Comparison of ENCODE assay signal across 13 cellular contexts in the genomic region with DNA sequence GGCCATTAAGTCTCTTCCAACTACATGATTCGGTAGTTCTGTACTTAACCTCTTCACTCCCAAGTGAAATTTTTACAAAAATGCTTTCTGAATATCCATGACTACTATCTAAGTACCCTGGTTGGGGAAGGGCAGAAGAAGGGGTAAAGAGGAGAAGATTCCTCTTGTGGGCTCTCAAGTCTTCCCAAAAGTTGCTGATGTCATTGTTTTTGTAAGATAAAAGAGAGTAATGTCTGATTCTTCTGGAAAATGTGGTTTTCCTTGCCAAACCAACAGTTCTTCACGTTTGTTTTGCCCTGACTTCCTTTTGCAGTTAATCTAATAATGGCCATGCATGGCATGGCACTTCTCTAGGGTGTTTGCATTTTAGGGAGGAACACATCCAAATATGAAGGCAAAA. TPM values are rescaled to one million over a fixed set of nuclear protein-coding genes. Genes with fewer than 3 reads are reported as not detected.
DNase-seq lines count a peak whose midpoint lies in the region; FAIRE-seq and TF ChIP-seq lines count a peak whose summit lies in the region.
"Had no signal": no experiment of that assay in that cellular context is flagged by ENCODE, and none has a peak within 500 bp of the region (broad histone marks: within the 10 kb centered on the region; RNA-seq: fewer than 3 reads in every experiment).

No MANE protein-coding gene starts in this region.

- in situ Hi-C loops in KBM-7 (cut with MboI; ENCODE audit: low pct_unique_long_range_greater_than_20kb, low sequenced_read_pairs): no loop called here

- H3K4me3 ChIP-seq in SK-N-MC (no peak overlapping the region), astrocyte (ENCODE audit: insufficient read depth, low read depth, low read length) (no peak overlapping the region), spleen (no peak overlapping the region)
- H3K4me3 ChIP-seq: GM12878, GM23248 had no signal

- H2AFZ ChIP-seq in astrocyte (ENCODE audit: low read depth, low read length): no peak overlapping the region
- H2AFZ ChIP-seq: GM23248 had no signal

- 9 to 18% (median 17%) methylated on average over 2 of the region's 2 CpGs for WGBS in spleen, 5 donors

- intact Hi-C loops in spleen (cut with DNase I; ENCODE audit: low total_unique reads): no loop called here

- TF ChIP-seq POLR2A in spleen (IDR thresholded peaks at IDR 0.05): no peak

- no peaks in the 10 kb centered on the region for H3K36me3 Mint-ChIP-seq in astrocyte (ENCODE audit: low read depth, unreplicated experiment)
- H3K36me3 Mint-ChIP-seq: CD4-positive, CD25-positive, alpha-beta regulatory T cell had no signal

- DNase-seq in KBM-7 (peak; percentile 9), SK-N-MC (ENCODE audit: low read depth, low spot score) (no peak), astrocyte (ENCODE audit: low read depth) (peak; percentile 10), glomerular visceral epithelial cell (ENCODE audit: extremely low spot score) (no peak), spleen (no peak)
- DNase-seq in activated CD4-positive, alpha-beta T cell treated with anti-CD3 and anti-CD28 coated beads for 1 hour: no peak
- DNase-seq: CD4-positive, CD25-positive, alpha-beta regulatory T cell; GF-D8; H7; IMR-90 had no signal

- no peak overlapping the region for H3K4me3 Mint-ChIP-seq in astrocyte (ENCODE audit: unreplicated experiment)
- H3K4me3 Mint-ChIP-seq: CD4-positive, CD25-positive, alpha-beta regulatory T cell had no signal

- H3K9me3 ChIP-seq in SK-N-MC (ENCODE audit: low read depth, low read length) (no peaks in the 10 kb centered on the region), astrocyte (ENCODE audit: insufficient read depth, low read depth, low read length) (no peaks in the 10 kb centered on the region), spleen (peaks cover 0 to 8% (median 2%) of the 10 kb centered on the region in 8 donors)

- H3K27ac ChIP-seq in SK-N-MC (0 out of 2 replicates have a peak overlapping the region, but pooled peaks have one; percentile 44), astrocyte (ENCODE audit: low read depth, low read length) (no peak overlapping the region), spleen (no peak overlapping the region)
- H3K27ac ChIP-seq: GM23248 had no signal

- H4K20me1 ChIP-seq in astrocyte (ENCODE audit: insufficient read depth, low read length): no peaks in the 10 kb centered on the region

- no peak overlapping the region for H3K27ac Mint-ChIP-seq in astrocyte (ENCODE audit: unreplicated experiment)
- H3K27ac Mint-ChIP-seq: CD4-positive, CD25-positive, alpha-beta regulatory T cell had no signal

- no peaks in the 10 kb centered on the region for H3K27me3 Mint-ChIP-seq in astrocyte (ENCODE audit: low read depth, unreplicated experiment)

- H3K9ac ChIP-seq in SK-N-MC (ENCODE audit: insufficient read length): no peak overlapping the region
- H3K9ac ChIP-seq in astrocyte (ENCODE audit: low read length): no peak overlapping the region
- H3K9ac ChIP-seq: GM23248 had no signal

- no peak overlapping the region for H3K4me2 ChIP-seq in astrocyte (ENCODE audit: low read length)

- H3K4me1 Mint-ChIP-seq in astrocyte (ENCODE audit: low read depth, unreplicated experiment): peaks cover 8% of the 10 kb centered on the region
- H3K4me1 Mint-ChIP-seq: CD4-positive, CD25-positive, alpha-beta regulatory T cell had no signal

- peaks cover 3% of the 10 kb centered on the region for H3K9me3 Mint-ChIP-seq in astrocyte (ENCODE audit: unreplicated experiment)

- TF ChIP-seq CTCF in astrocyte (IDR thresholded peaks at IDR 0.05; ENCODE audit: insufficient read depth, low read depth, low read length): no peak
- no peak for TF ChIP-seq CTCF in spleen (IDR thresholded peaks at IDR 0.05 in 8 of 11, conservative IDR thresholded peaks at IDR 0.05 in 3 of 11)

- no peaks in the 10 kb centered on the region for H3K4me1 ChIP-seq in astrocyte (ENCODE audit: insufficient read depth, low read length)
- peaks cover 0 to 10% (median 0%) of the 10 kb centered on the region in 6 donors for H3K4me1 ChIP-seq in spleen

- H3K27me3 ChIP-seq in astrocyte (ENCODE audit: insufficient read depth, low read length) (no peaks in the 10 kb centered on the region), spleen (replicated peaks in 1 of 7) (no peaks in the 10 kb centered on the region)

- no peaks in the 10 kb centered on the region for H3K79me2 ChIP-seq in astrocyte (ENCODE audit: insufficient read depth, low read length)

- FAIRE-seq in astrocyte (lab: Jason Lieb, UNC): no peak
- FAIRE-seq: GM12878, GM18507 had no signal

- H3K36me3 ChIP-seq in SK-N-MC (ENCODE audit: insufficient read depth, low read length) (no peaks in the 10 kb centered on the region), astrocyte (ENCODE audit: insufficient read depth, low read length) (no peaks in the 10 kb centered on the region), spleen (no peaks in the 10 kb centered on the region)

RNA-seq across cellular contexts. Expression of gene AK4, which starts 34.7 kb away (rescaled TPM):
- total RNA-seq in astrocyte: 133 and 142 TPM in 2 replicates
- 10 to 100 TPM in 1 of 7 donors, 1 to 10 TPM in 6; 2.2 to 15.1 (median 5.4) TPM for total RNA-seq in spleen
- under 1 TPM; 0.46 to 0.91 (median 0.74) TPM for polyA plus RNA-seq in spleen

Comparison
In these comparisons a context has a peak if more than half of its experiments do, and no peak if none do; other contexts are left out.
1. DNase-seq: peak in KBM-7 (single experiment) and astrocyte (single experiment); none in SK-N-MC (single experiment), glomerular visceral epithelial cell (single experiment), spleen (single experiment) and activated CD4-positive, alpha-beta T cell treated with anti-CD3 and anti-CD28 coated beads for 1 hour (single experiment).